ENCODE assay signal across 15 cellular contexts in the genomic region with DNA sequence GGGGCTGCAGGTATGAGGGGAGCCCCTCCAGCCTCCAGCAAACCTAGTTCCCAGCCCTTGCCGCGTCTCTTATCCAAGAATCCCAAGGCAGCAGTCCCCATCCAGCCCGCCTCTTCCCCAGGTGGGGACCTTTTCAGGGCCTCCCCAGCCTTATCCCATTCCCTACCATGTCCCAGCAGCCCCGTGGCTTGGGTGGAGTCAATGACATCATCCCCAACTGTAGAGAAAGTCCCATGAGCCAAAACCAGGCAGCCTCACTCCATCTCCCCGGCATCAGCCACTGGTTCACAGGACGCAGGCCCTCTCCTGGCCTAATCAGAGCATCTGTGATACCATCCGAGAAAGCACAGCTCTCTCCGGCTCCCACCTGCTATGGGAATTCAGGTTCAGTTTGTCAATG.
DNase-seq lines count a peak whose midpoint lies in the region; ATAC-seq, FAIRE-seq and TF ChIP-seq lines count a peak whose summit lies in the region.
"Had no signal": no experiment of that assay in that cellular context is flagged by ENCODE, and none has a peak within 500 bp of the region (broad histone marks: within the 10 kb centered on the region; RNA-seq: fewer than 3 reads in every experiment).

No MANE protein-coding gene starts in this region.

- peaks cover 26 to 38% of the 10 kb centered on the region in 2 donors for H3K36me3 Mint-ChIP-seq in stimulated activated naive B cell treated with anti-CD40 and anti-IgM and Interleukin-4, amounts not matched to agents 10 μg/mL and 1 μg/mL and 100 μg/mL, for 72 hours

- ATAC-seq in left ventricle myocardium superior = peak; percentile 6
- ATAC-seq in stimulated activated naive B cell treated with anti-CD40 and anti-IgM and Interleukin-4, amounts not matched to agents 10 μg/mL and 1 μg/mL and 100 μg/mL, for 72 hours (replicated peaks) = no peak
- no peak for ATAC-seq in HG02642 (IDR thresholded peaks at IDR 0.05; ENCODE audit: poor library complexity, unreplicated experiment)

- H3K4me1 Mint-ChIP-seq in stimulated activated naive B cell treated with anti-CD40 and anti-IgM and Interleukin-4, amounts not matched to agents 10 μg/mL and 1 μg/mL and 100 μg/mL, for 72 hours = peaks cover 7 to 17% of the 10 kb centered on the region in 2 donors

- peak; percentile 30 for DNase-seq in H54 (ENCODE audit: insufficient read length, low spot score)
- DNase-seq in SK-MEL-5 (ENCODE audit: low read depth, low spot score) = peak; percentile 7
- DNase-seq in left ventricle myocardium superior = peak; percentile 50
- DNase-seq in stimulated activated naive B cell treated with anti-CD40 and anti-IgM and Interleukin-4, amounts not matched to agents 10 μg/mL and 1 μg/mL and 100 μg/mL, for 72 hours = no peak
- DNase-seq in LoVo (ENCODE audit: low spot score) = no peak
- DNase-seq in NCI-H2081 treated with DMSO at 0.1 percent for 48 hours (lab: John Stamatoyannopoulos, UW) = no peak
- DNase-seq: activated CD4-positive, alpha-beta memory T cell treated with anti-CD3 and anti-CD28 coated beads, Interleukin-2, amount 10 ng/mL, durations not matched to agents 7 days and 5 days; adrenal gland; NCI-H1092; NCI-H2171; NCI-H774; nucleus accumbens had no signal

- H3K9me3 Mint-ChIP-seq in stimulated activated naive B cell treated with anti-CD40 and anti-IgM and Interleukin-4, amounts not matched to agents 10 μg/mL and 1 μg/mL and 100 μg/mL, for 72 hours = no peaks in the 10 kb centered on the region
- H3K9me3 Mint-ChIP-seq: memory B cell had no signal

- H3K27ac Mint-ChIP-seq in stimulated activated naive B cell treated with anti-CD40 and anti-IgM and Interleukin-4, amounts not matched to agents 10 μg/mL and 1 μg/mL and 100 μg/mL, for 72 hours = peak overlapping the region; percentile 89
- H3K27ac Mint-ChIP-seq: activated CD4-positive, alpha-beta memory T cell treated with anti-CD3 and anti-CD28 coated beads, Interleukin-2, amount 10 ng/mL, durations not matched to agents 7 days and 5 days had no signal

- FAIRE-seq in H54 (lab: Jason Lieb, UNC) = no peak
- FAIRE-seq: endothelial cell of umbilical vein had no signal

- no peaks in the 10 kb centered on the region for H3K27me3 Mint-ChIP-seq in stimulated activated naive B cell treated with anti-CD40 and anti-IgM and Interleukin-4, amounts not matched to agents 10 μg/mL and 1 μg/mL and 100 μg/mL, for 72 hours
- H3K27me3 Mint-ChIP-seq: activated CD4-positive, alpha-beta memory T cell treated with anti-CD3 and anti-CD28 coated beads, Interleukin-2, amount 10 ng/mL, durations not matched to agents 7 days and 5 days; memory B cell had no signal

- TF ChIP-seq POLR2A in H54 (IDR thresholded peaks at IDR 0.05; ENCODE audit: low read depth, low read length) = no peak

- in situ Hi-C loops in SK-MEL-5 (cut with HindIII; ENCODE audit: low pct_unique_long_range_greater_than_20kb, low sequenced_read_pairs) = no loop called here

- intact Hi-C loops in left ventricle myocardium superior (cut with micrococcal nuclease) = no loop called here

- H3K4me3 Mint-ChIP-seq in stimulated activated naive B cell treated with anti-CD40 and anti-IgM and Interleukin-4, amounts not matched to agents 10 μg/mL and 1 μg/mL and 100 μg/mL, for 72 hours = no peak overlapping the region
- H3K4me3 Mint-ChIP-seq: activated CD4-positive, alpha-beta memory T cell treated with anti-CD3 and anti-CD28 coated beads, Interleukin-2, amount 10 ng/mL, durations not matched to agents 7 days and 5 days; memory B cell had no signal

Comparison
In these comparisons a context has a peak if more than half of its experiments do, and no peak if none do; other contexts are left out.
1. DNase-seq: peak in H54 (single experiment), SK-MEL-5 (single experiment) and left ventricle myocardium superior (single experiment); none in stimulated activated naive B cell treated with anti-CD40 and anti-IgM and Interleukin-4, amounts not matched to agents 10 μg/mL and 1 μg/mL and 100 μg/mL, for 72 hours (single experiment), LoVo (single experiment) and NCI-H2081 treated with DMSO at 0.1 percent for 48 hours (single experiment).